1 cellular context compared by ENCODE assay signal in genomic region chr6:5662797-5663196, GRCh38.
TF ChIP-seq lines count a peak whose summit lies in the region.

No MANE protein-coding gene starts in this region.

TF ChIP-seq in WTC11, 78 proteins besides CTCF, POLR2A, EP300 and RAD21 (continued from another document):
- no peak for TF ChIP-seq ATF6 (CRISPR knock-in tag; IDR thresholded peaks at IDR 0.05)
- TF ChIP-seq, protein P1, sequence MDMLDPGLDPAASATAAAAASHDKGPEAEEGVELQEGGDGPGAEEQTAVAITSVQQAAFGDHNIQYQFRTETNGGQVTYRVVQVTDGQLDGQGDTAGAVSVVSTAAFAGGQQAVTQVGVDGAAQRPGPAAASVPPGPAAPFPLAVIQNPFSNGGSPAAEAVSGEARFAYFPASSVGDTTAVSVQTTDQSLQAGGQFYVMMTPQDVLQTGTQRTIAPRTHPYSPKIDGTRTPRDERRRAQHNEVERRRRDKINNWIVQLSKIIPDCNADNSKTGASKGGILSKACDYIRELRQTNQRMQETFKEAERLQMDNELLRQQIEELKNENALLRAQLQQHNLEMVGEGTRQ (CRISPR knock-in tag; IDR thresholded peaks at IDR 0.05), result no peak
